Comparison of ENCODE assay signal across 20 cellular contexts in genomic region chr10:34988397-34989067, GRCh38.
"Had no signal": no experiment of that assay in that cellular context is flagged by ENCODE, and none has a peak within 500 bp of the region (broad histone marks: within the 10 kb centered on the region; RNA-seq: fewer than 3 reads in every experiment).

No MANE protein-coding gene starts in this region.

- H3K4me1 ChIP-seq: left ventricle myocardium inferior, uterus had no signal

- H3K36me3 ChIP-seq: left ventricle myocardium inferior, neutrophil, ovary, sigmoid colon, thoracic aorta, uterus had no signal

- H3K9me3 ChIP-seq: ovary had no signal

- H3K27ac ChIP-seq: left ventricle myocardium inferior, neutrophil, ovary, sigmoid colon, thoracic aorta, uterus had no signal

- H3K4me3 ChIP-seq: left ventricle myocardium inferior, lung, ovary, sigmoid colon, thoracic aorta, uterus had no signal

- H3K27me3 ChIP-seq: neutrophil, ovary, sigmoid colon, uterus had no signal

- DNase-seq: activated CD4-positive, alpha-beta memory T cell treated with anti-CD3 and anti-CD28 coated beads, Interleukin-2, amount 10 ng/mL, durations not matched to agents 7 days and 5 days; activated CD4-positive, alpha-beta T cell treated with anti-CD3 and anti-CD28 coated beads, Interleukin-2, amount 10 ng/mL, durations not matched to agents 24 days and 14 days; activated CD4-positive, CD25-positive, alpha-beta regulatory T cell treated with anti-CD3 and anti-CD28 coated beads, Interleukin-2, amount 50 U/mL, for 72 hours; activated CD8-positive, alpha-beta memory T cell treated with anti-CD3 and anti-CD28 coated beads, Interleukin-2, amount 50 U/mL, for 48 hours; activated naive CD8-positive, alpha-beta T cell treated with anti-CD3 and anti-CD28 coated beads, Interleukin-2, amount 50 U/mL, for 24 hours; activated T-cell treated with anti-CD3 and anti-CD28 coated beads, Interleukin-2, amount 50 U/mL, for 48 hours; amygdala; endodermal cell; left ventricle myocardium inferior; ovary; sigmoid colon; small intestine; stimulated activated CD4-positive, alpha-beta T cell treated with anti-CD3 and anti-CD28 coated beads, Interleukin-4, amount 100 ng/mL, for 24 hours; T1000; trophoblast cell; uterus had no signal

- ATAC-seq: activated naive CD8-positive, alpha-beta T cell treated with anti-CD3 and anti-CD28 coated beads, Interleukin-2, amount 50 U/mL, for 24 hours; stimulated activated effector memory CD8-positive, alpha-beta T cell treated with anti-CD3 and anti-CD28 coated beads, Interleukin-12 subunit alpha, Interleukin-12 subunit beta, amount 100 ng/mL, for 72 hours had no signal

- FAIRE-seq: small intestine had no signal
